29 cellular contexts compared by ENCODE assay signal in genomic region chr9:71629816-71630215, GRCh38.
"Had no signal": no experiment of that assay in that cellular context is flagged by ENCODE, and none has a peak within 500 bp of the region (broad histone marks: within the 10 kb centered on the region; RNA-seq: fewer than 3 reads in every experiment).

No MANE protein-coding gene starts in this region.

- H3K27ac ChIP-seq: hepatocyte, suprapubic skin, tibial nerve, uterus had no signal

- H3K27me3 ChIP-seq: hepatocyte, left lung, right lobe of liver, suprapubic skin, tibial nerve, uterus had no signal

- ATAC-seq: activated CD4-positive, alpha-beta T cell treated with anti-CD3 and anti-CD28 coated beads for 36 hours; activated T-cell treated with anti-CD3 and anti-CD28 coated beads, Interleukin-2, amount 50 U/mL, for 4 hours; left lung; mucosa of descending colon; stimulated activated effector memory CD8-positive, alpha-beta T cell treated with anti-CD3 and anti-CD28 coated beads, Interleukin-12 subunit alpha, Interleukin-12 subunit beta, amount 100 ng/mL, for 72 hours; stimulated activated naive CD8-positive, alpha-beta T cell treated with anti-CD3 and anti-CD28 coated beads, Interleukin-15, amount 100 ng/mL, for 72 hours; T-cell had no signal

- H3K36me3 ChIP-seq: left lung, right lobe of liver, suprapubic skin, tibial nerve, uterus had no signal

- H3K4me3 ChIP-seq: coronary artery, hepatocyte, left lung, mucosa of descending colon, right lobe of liver, skin epidermis, suprapubic skin, tibial nerve, uterus had no signal

- H3K4me1 ChIP-seq: suprapubic skin, uterus had no signal

- H3K9me3 ChIP-seq: left lung, mucosa of descending colon, right lobe of liver, suprapubic skin, tibial nerve, uterus had no signal

- DNase-seq: activated B cell treated with CpG ODN at 0.5 μM for 24 hours; activated CD4-positive, alpha-beta T cell treated with anti-CD3 and anti-CD28 coated beads for 36 hours; activated CD4-positive, alpha-beta T cell treated with anti-CD3 and anti-CD28 coated beads, Interleukin-2, amount 50 U/mL, for 4 hours; activated CD8-positive, alpha-beta memory T cell treated with anti-CD3 and anti-CD28 coated beads for 24 hours; activated CD8-positive, alpha-beta memory T cell treated with anti-CD3 and anti-CD28 coated beads, Interleukin-2, amount 50 U/mL, for 4 hours; activated naive CD4-positive, alpha-beta T cell treated with Interleukin-2 at 50 U/mL for 16 hours; activated naive CD8-positive, alpha-beta T cell treated with anti-CD3 and anti-CD28 coated beads for 36 hours; activated T-cell treated with anti-CD3 and anti-CD28 coated beads, Interleukin-2, amount 50 U/mL, for 4 hours; amniotic stem cell; cerebellar nuclear complex; endodermal cell; foreskin fibroblast; immature natural killer cell; left lung; mucosa of descending colon; naive B cell; occipital lobe; posterior cingulate gyrus; right lobe of liver; stimulated activated CD4-positive, alpha-beta T cell treated with anti-CD3 and anti-CD28 coated beads, Interleukin-1b, Interleukin-23, amount 100 ng/mL, for 48 hours; stimulated activated naive CD8-positive, alpha-beta T cell treated with anti-CD3 and anti-CD28 coated beads, Interleukin-15, amount 100 ng/mL, for 72 hours; T-cell; uterus had no signal
